ENCODE assay signal across 19 cellular contexts in the genomic region with DNA sequence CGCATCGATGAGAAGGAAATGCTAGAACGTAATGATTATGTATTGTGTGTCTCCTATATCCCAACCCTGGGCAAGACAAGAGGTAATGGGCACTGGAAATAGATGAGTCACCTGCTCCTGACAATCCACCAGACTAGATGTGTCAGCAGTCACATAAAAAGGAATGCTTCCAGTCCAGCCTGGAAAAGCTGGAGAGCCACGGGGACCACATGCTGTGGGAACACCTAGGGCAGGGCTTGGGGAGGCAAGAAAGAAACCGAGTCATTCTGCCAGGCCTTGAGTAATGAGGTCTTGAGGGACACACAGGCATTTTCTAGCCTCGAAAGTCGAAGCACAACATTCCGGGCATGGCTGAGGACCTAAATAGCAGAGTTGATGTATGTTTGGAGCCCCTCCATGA.
DNase-seq lines count a peak whose midpoint lies in the region; TF ChIP-seq lines count a peak whose summit lies in the region.
"Had no signal": no experiment of that assay in that cellular context is flagged by ENCODE, and none has a peak within 500 bp of the region (broad histone marks: within the 10 kb centered on the region; RNA-seq: fewer than 3 reads in every experiment).

No MANE protein-coding gene starts in this region.

- H3K27me3 Mint-ChIP-seq in activated CD4-positive, alpha-beta memory T cell treated with anti-CD3 and anti-CD28 coated beads, Interleukin-2, amount 10 ng/mL, durations not matched to agents 7 days and 5 days = peaks cover 14% of the 10 kb centered on the region
- H3K27me3 Mint-ChIP-seq: activated naive CD8-positive, alpha-beta T cell treated with anti-CD3 and anti-CD28 coated beads, Interleukin-2, amount 50 U/mL, for 24 hours; CD4-positive, CD25-positive, alpha-beta regulatory T cell had no signal

- TF ChIP-seq CTCF in mammary epithelial cell (conservative IDR thresholded peaks at IDR 0.05 in 1 of 2, IDR thresholded peaks at IDR 0.05 in 1 of 2; ENCODE audit: extremely low read depth in 1 of 2, insufficient read depth in 1 of 2, low read depth in 1 of 2, low read length in 2 of 2) = no peak

- H3K4me1 Mint-ChIP-seq in activated CD4-positive, alpha-beta memory T cell treated with anti-CD3 and anti-CD28 coated beads, Interleukin-2, amount 10 ng/mL, durations not matched to agents 7 days and 5 days = peaks cover 2% of the 10 kb centered on the region
- H3K4me1 Mint-ChIP-seq: activated naive CD8-positive, alpha-beta T cell treated with anti-CD3 and anti-CD28 coated beads, Interleukin-2, amount 50 U/mL, for 24 hours; CD4-positive, CD25-positive, alpha-beta regulatory T cell had no signal

- H3K27me3 ChIP-seq in MG63 (no peaks in the 10 kb centered on the region), mammary epithelial cell (ENCODE audit: insufficient read depth, low read length) (no peaks in the 10 kb centered on the region)

- H2AFZ ChIP-seq in mammary epithelial cell (ENCODE audit: low read depth, low read length) = no peak overlapping the region

- no peak overlapping the region for H3K27ac Mint-ChIP-seq in activated CD4-positive, alpha-beta memory T cell treated with anti-CD3 and anti-CD28 coated beads, Interleukin-2, amount 10 ng/mL, durations not matched to agents 7 days and 5 days
- H3K27ac Mint-ChIP-seq: activated CD4-positive, alpha-beta memory T cell treated with anti-CD3 and anti-CD28 coated beads for 36 hours; activated naive CD8-positive, alpha-beta T cell treated with anti-CD3 and anti-CD28 coated beads, Interleukin-2, amount 50 U/mL, for 24 hours; activated T-cell treated with anti-CD3 and anti-CD28 coated beads, Interleukin-2, amount 50 U/mL, for 72 hours; CD4-positive, CD25-positive, alpha-beta regulatory T cell; endodermal cell; nephron progenitor cell had no signal

- DNase-seq in Daoy (ENCODE audit: low read depth) = peak; percentile 84
- DNase-seq in MG63 = peak; percentile 79
- DNase-seq in mammary epithelial cell = peak; percentile 50
- peak; percentile 59 for DNase-seq in renal cortical epithelial cell (ENCODE audit: low read depth)
- DNase-seq in activated CD4-positive, alpha-beta memory T cell treated with anti-CD3 and anti-CD28 coated beads, Interleukin-2, amount 10 ng/mL, durations not matched to agents 7 days and 5 days = no peak
- DNase-seq in SKM-1 (lab: John Stamatoyannopoulos, UW; ENCODE audit: unreplicated experiment) = no peak
- no peak for DNase-seq in NCI-H1092 treated with DMSO at 0.1 percent for 48 hours (lab: John Stamatoyannopoulos, UW)
- no peak for DNase-seq in AML-193 (lab: John Stamatoyannopoulos, UW)
- DNase-seq: activated CD4-positive, alpha-beta memory T cell treated with anti-CD3 and anti-CD28 coated beads for 36 hours; activated naive CD8-positive, alpha-beta T cell treated with anti-CD3 and anti-CD28 coated beads, Interleukin-2, amount 50 U/mL, for 24 hours; activated T-cell treated with anti-CD3 and anti-CD28 coated beads, Interleukin-2, amount 50 U/mL, for 72 hours; CD4-positive, CD25-positive, alpha-beta regulatory T cell; cerebellar nuclear complex; endodermal cell; NCI-H1417; NCI-H2227 treated with DMSO at 0.1 percent for 48 hours; nephron progenitor cell had no signal

- no peaks in the 10 kb centered on the region for H3K4me1 ChIP-seq in mammary epithelial cell (ENCODE audit: insufficient read depth, low read length)

- no peak overlapping the region for H3K9ac ChIP-seq in mammary epithelial cell (ENCODE audit: insufficient read depth, low read length)

- H3K36me3 Mint-ChIP-seq in activated CD4-positive, alpha-beta memory T cell treated with anti-CD3 and anti-CD28 coated beads, Interleukin-2, amount 10 ng/mL, durations not matched to agents 7 days and 5 days (ENCODE audit: low read depth) = peaks cover 6% of the 10 kb centered on the region
- H3K36me3 Mint-ChIP-seq: activated CD4-positive, alpha-beta memory T cell treated with anti-CD3 and anti-CD28 coated beads for 36 hours; CD4-positive, CD25-positive, alpha-beta regulatory T cell had no signal

- H3K4me3 ChIP-seq in MG63 = no peak overlapping the region
- no peak overlapping the region for H3K4me3 ChIP-seq in mammary epithelial cell (replicated peaks in 1 of 3; ENCODE audit: insufficient read depth in 1 of 3, low read depth in 2 of 3, low read length in 3 of 3)
- H3K4me3 ChIP-seq: K562, SK-N-MC had no signal

- no peaks in the 10 kb centered on the region for H3K36me3 ChIP-seq in MG63
- H3K36me3 ChIP-seq in mammary epithelial cell (ENCODE audit: insufficient read depth, low read length) = no peaks in the 10 kb centered on the region

- POLR2A ChIA-PET in activated CD4-positive, alpha-beta memory T cell treated with anti-CD3 and anti-CD28 coated beads, Interleukin-2, amount 10 ng/mL, durations not matched to agents 7 days and 5 days (lab: Charles Lee) = no interaction called here

- BruUV-seq in mammary epithelial cell (replicated peaks; lab: Mats Ljungman, UMichigan) = no TSS peak

- no peaks in the 10 kb centered on the region for H4K20me1 ChIP-seq in mammary epithelial cell (ENCODE audit: insufficient read depth, low read length)

- intact Hi-C loops in mammary epithelial cell (cut with micrococcal nuclease) = no loop called here

- WGBS in mammary epithelial cell (ENCODE audit: low coverage, missing lambda C conversion rate) = 43% methylated on average over 8 of the region's 8 CpGs

- in situ Hi-C loops in mammary epithelial cell (cut with MboI; ENCODE audit: low sequenced_read_pairs in 2 of 2) = no loop called here

- H3K27ac ChIP-seq in mammary epithelial cell (ENCODE audit: insufficient read depth, low read depth, low read length) = no peak overlapping the region
- H3K27ac ChIP-seq: SK-N-MC had no signal

- H3K9me3 ChIP-seq in MG63 (0 out of 2 replicates have a peak, but pooled peaks cover 2% of the 10 kb centered on the region), mammary epithelial cell (replicated peaks; ENCODE audit: insufficient read depth, low read length) (peaks cover 3% of the 10 kb centered on the region)

- dilution Hi-C loops in mammary epithelial cell (cut with HindIII; ENCODE audit: low sequenced_read_pairs) = no loop called here

- peaks cover 18% of the 10 kb centered on the region for H3K9me3 Mint-ChIP-seq in activated CD4-positive, alpha-beta memory T cell treated with anti-CD3 and anti-CD28 coated beads, Interleukin-2, amount 10 ng/mL, durations not matched to agents 7 days and 5 days
- H3K9me3 Mint-ChIP-seq: activated naive CD8-positive, alpha-beta T cell treated with anti-CD3 and anti-CD28 coated beads, Interleukin-2, amount 50 U/mL, for 24 hours had no signal

- no peaks in the 10 kb centered on the region for H3K79me2 ChIP-seq in mammary epithelial cell (ENCODE audit: insufficient read depth, low read length)

- no peak overlapping the region for H3K4me3 Mint-ChIP-seq in activated CD4-positive, alpha-beta memory T cell treated with anti-CD3 and anti-CD28 coated beads, Interleukin-2, amount 10 ng/mL, durations not matched to agents 7 days and 5 days
- H3K4me3 Mint-ChIP-seq: activated CD4-positive, alpha-beta memory T cell treated with anti-CD3 and anti-CD28 coated beads for 36 hours; activated naive CD8-positive, alpha-beta T cell treated with anti-CD3 and anti-CD28 coated beads, Interleukin-2, amount 50 U/mL, for 24 hours; activated T-cell treated with anti-CD3 and anti-CD28 coated beads, Interleukin-2, amount 50 U/mL, for 72 hours; CD4-positive, CD25-positive, alpha-beta regulatory T cell; endodermal cell; nephron progenitor cell had no signal

- H3K4me2 ChIP-seq in mammary epithelial cell (ENCODE audit: insufficient read depth, low read depth, low read length) = no peak overlapping the region

- CTCF ChIA-PET in mammary epithelial cell (lab: Charles Lee; ENCODE audit: low non-redundant PET) = no interaction called here
- CTCF ChIA-PET in activated CD4-positive, alpha-beta memory T cell treated with anti-CD3 and anti-CD28 coated beads, Interleukin-2, amount 10 ng/mL, durations not matched to agents 7 days and 5 days (lab: Charles Lee) = no interaction called here

Comparison
In these comparisons a context has a peak if more than half of its experiments do, and no peak if none do; other contexts are left out.
1. DNase-seq: peak in Daoy (single experiment), MG63 (single experiment), mammary epithelial cell (single experiment) and renal cortical epithelial cell (single experiment); none in activated CD4-positive, alpha-beta memory T cell treated with anti-CD3 and anti-CD28 coated beads, Interleukin-2, amount 10 ng/mL, durations not matched to agents 7 days and 5 days (single experiment), SKM-1 (single experiment), NCI-H1092 treated with DMSO at 0.1 percent for 48 hours (single experiment) and AML-193 (0 of 2).